Comparison of ENCODE assay signal across 30 cellular contexts in the genomic region with DNA sequence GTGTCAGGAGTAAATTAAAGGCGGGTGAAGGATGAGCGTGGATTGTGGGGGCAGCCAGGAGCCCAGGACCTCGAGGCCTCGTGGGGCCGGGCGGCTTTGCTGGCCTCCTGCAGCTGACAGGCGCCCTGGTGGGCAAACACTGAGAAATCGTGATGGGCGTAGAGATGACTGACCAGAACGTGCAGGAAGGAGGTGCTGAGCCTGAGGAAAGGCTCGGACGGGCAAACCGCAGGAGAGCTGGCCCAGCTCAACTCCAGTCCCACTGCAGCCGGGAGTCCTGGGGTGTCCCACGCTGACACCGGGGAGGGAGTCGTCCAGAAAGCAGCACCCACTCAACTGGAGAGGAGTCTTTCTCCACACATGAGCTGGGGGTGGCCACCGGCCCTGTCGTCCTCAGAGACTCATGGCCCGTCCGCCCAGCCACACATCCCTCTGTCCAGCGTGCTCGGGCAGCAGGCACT.
"Had no signal": no experiment of that assay in that cellular context is flagged by ENCODE, and none has a peak within 500 bp of the region (broad histone marks: within the 10 kb centered on the region; RNA-seq: fewer than 3 reads in every experiment).

No MANE protein-coding gene starts in this region.

- H3K4me3 ChIP-seq: breast epithelium, gastroesophageal sphincter, mucosa of descending colon, ovary, prostate gland, spleen, testis, transverse colon had no signal

- H3K4me1 ChIP-seq: breast epithelium, prostate gland had no signal

- H3K27ac ChIP-seq: breast epithelium, gastroesophageal sphincter, neutrophil, ovary, prostate gland, spleen, testis, transverse colon, WERI-Rb-1 had no signal

- ATAC-seq: activated CD4-positive, CD25-positive, alpha-beta regulatory T cell treated with anti-CD3 and anti-CD28 coated beads, Interleukin-2, amount 50 U/mL, for 24 hours; gastroesophageal sphincter; mucosa of descending colon; stimulated activated naive CD8-positive, alpha-beta T cell treated with anti-CD3 and anti-CD28 coated beads, Interleukin-15, Interleukin-2, amounts not matched to agents 100 U/mL and 50 U/mL, for 24 hours had no signal

- H3K27me3 ChIP-seq: breast epithelium, ovary, testis had no signal

- H3K9me3 Mint-ChIP-seq: activated T-helper 1 cell treated with anti-CD3 and anti-CD28 coated beads, Interleukin-12 subunit alpha, Interleukin-12 subunit beta, Interleukin-2, Interleukin-4 antibody, amounts not matched to agents 30 ng/mL and 10 ng/mL and 1 ng/mL, durations not matched to agents 14 hours and 24 hours and 36 hours; central memory CD8-positive, alpha-beta T cell; immature natural killer cell; natural killer cell treated with Interleukin-12 subunit alpha and Interleukin-12 subunit beta and Interleukin-15 and Interleukin-18, amount 100 ng/mL, for 72 hours; T-helper 1 cell treated with Interleukin-12 subunit alpha and Interleukin-12 subunit beta and Interleukin-4 antibody, amounts not matched to agents 30 μg/mL and 1 μg/mL, for 36 hours had no signal

- H3K4me3 Mint-ChIP-seq: activated T-helper 1 cell treated with anti-CD3 and anti-CD28 coated beads, Interleukin-12 subunit alpha, Interleukin-12 subunit beta, Interleukin-2, Interleukin-4 antibody, amounts not matched to agents 30 ng/mL and 10 ng/mL and 1 ng/mL, durations not matched to agents 14 hours and 24 hours and 36 hours; central memory CD8-positive, alpha-beta T cell; immature natural killer cell; natural killer cell treated with Interleukin-12 subunit alpha and Interleukin-12 subunit beta and Interleukin-15 and Interleukin-18, amount 100 ng/mL, for 72 hours; T-helper 1 cell treated with Interleukin-12 subunit alpha and Interleukin-12 subunit beta and Interleukin-4 antibody, amounts not matched to agents 30 μg/mL and 1 μg/mL, for 36 hours had no signal

- H3K9me3 ChIP-seq: breast epithelium, gastroesophageal sphincter, mucosa of descending colon, neutrophil, ovary, prostate gland, SK-N-SH, spleen, testis, transverse colon had no signal

- H3K4me2 ChIP-seq: SK-N-SH had no signal

- H3K9ac ChIP-seq: SK-N-SH had no signal

- H3K36me3 Mint-ChIP-seq: immature natural killer cell; natural killer cell treated with Interleukin-12 subunit alpha and Interleukin-12 subunit beta and Interleukin-15 and Interleukin-18, amount 100 ng/mL, for 72 hours had no signal

- H3K27ac Mint-ChIP-seq: activated T-helper 1 cell treated with anti-CD3 and anti-CD28 coated beads, Interleukin-12 subunit alpha, Interleukin-12 subunit beta, Interleukin-2, Interleukin-4 antibody, amounts not matched to agents 30 ng/mL and 10 ng/mL and 1 ng/mL, durations not matched to agents 14 hours and 24 hours and 36 hours; natural killer cell treated with Interleukin-12 subunit alpha and Interleukin-12 subunit beta and Interleukin-15 and Interleukin-18, amount 100 ng/mL, for 72 hours; T-helper 1 cell treated with Interleukin-12 subunit alpha and Interleukin-12 subunit beta and Interleukin-4 antibody, amounts not matched to agents 30 μg/mL and 1 μg/mL, for 36 hours had no signal

- H3K36me3 ChIP-seq: breast epithelium, gastroesophageal sphincter, neutrophil, ovary, prostate gland, spleen, transverse colon, WERI-Rb-1 had no signal

- DNase-seq: activated CD4-positive, alpha-beta T cell treated with anti-CD3 and anti-CD28 coated beads for 48 hours; activated CD4-positive, alpha-beta T cell treated with anti-CD3 and anti-CD28 coated beads, Interleukin-2, amount 50 U/mL, for 48 hours; activated CD8-positive, alpha-beta memory T cell treated with anti-CD3 and anti-CD28 coated beads, Interleukin-2, amount 50 U/mL, for 4 hours; activated effector memory CD4-positive, alpha-beta T cell treated with anti-CD3 and anti-CD28 coated beads, Interleukin-2, amount 50 U/mL, for 16 hours; activated naive CD4-positive, alpha-beta T cell treated with anti-CD3 and anti-CD28 coated beads, Interleukin-2, amount 50 U/mL, for 16 hours; activated T-cell treated with anti-CD3 and anti-CD28 coated beads, Interleukin-2, amount 50 U/mL, for 1 hour; effector memory CD4-positive, alpha-beta T cell; erythroblast; hypothalamus; immature natural killer cell; ovary; SK-N-SH; spleen; stimulated activated CD4-positive, alpha-beta T cell treated with anti-CD3 and anti-CD28 coated beads, Interleukin-4, amount 100 ng/mL, for 1 hour; stimulated activated naive CD8-positive, alpha-beta T cell treated with anti-CD3 and anti-CD28 coated beads, Interleukin-15, Interleukin-2, amounts not matched to agents 100 U/mL and 50 U/mL, for 24 hours; SW 1271; T-helper 9 cell; testis; transverse colon; WERI-Rb-1 had no signal
